In the genomic region with DNA sequence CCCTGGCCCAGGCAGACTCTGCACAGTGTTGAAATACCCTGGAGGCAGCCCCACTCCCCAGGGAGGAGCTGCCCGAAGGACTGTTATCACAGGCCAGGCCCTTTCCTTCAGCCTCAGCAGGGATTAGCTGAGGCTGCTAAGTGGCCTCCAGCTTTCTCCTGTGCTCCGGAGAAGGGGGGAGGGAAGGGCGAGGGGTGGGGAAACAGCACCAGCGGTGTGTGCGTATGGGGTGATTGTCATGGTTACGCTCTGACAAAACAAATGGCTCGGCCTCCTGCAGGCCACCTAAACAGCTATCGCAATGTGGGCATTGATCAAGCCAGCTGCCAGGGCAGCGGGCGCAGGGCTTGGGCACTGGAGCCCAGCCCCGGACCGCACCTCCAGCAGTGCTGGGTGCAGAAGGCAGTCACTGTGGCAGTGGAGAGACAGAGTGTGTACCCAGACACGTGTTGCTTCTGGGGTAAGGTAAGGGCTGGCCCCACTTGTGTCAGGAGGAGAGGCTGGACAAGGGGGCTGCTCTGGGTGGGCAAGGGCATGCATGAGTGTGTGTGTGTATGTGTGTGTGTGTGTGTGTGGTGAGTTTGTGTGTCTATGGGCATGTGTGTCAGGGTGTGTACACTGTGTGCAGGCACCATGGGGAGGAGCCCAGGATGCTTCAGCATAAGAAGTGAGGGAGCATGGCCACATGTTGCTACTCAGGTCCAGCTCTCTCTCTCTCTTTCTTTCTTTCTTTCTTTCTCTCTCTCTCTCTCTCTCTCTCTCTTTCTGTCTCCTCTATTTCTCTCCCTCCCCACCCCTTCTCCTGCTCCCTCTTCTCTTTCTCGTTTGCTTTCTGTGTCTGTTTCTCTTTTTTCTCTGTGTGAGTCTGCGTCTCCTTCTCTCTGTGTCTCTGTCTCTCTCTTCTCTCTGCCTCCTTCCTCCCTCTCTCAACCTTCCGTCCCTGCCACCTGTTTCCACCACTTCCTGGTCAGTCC, we compare ENCODE assay signal across 9 cellular contexts. TPM values are rescaled to one million over a fixed set of nuclear protein-coding genes. Genes with fewer than 3 reads are reported as not detected.
DNase-seq lines count a peak whose midpoint lies in the region; ATAC-seq and TF ChIP-seq lines count a peak whose summit lies in the region.
"Had no signal": no experiment of that assay in that cellular context is flagged by ENCODE, and none has a peak within 500 bp of the region (broad histone marks: within the 10 kb centered on the region; RNA-seq: fewer than 3 reads in every experiment).

A gene with protein sequence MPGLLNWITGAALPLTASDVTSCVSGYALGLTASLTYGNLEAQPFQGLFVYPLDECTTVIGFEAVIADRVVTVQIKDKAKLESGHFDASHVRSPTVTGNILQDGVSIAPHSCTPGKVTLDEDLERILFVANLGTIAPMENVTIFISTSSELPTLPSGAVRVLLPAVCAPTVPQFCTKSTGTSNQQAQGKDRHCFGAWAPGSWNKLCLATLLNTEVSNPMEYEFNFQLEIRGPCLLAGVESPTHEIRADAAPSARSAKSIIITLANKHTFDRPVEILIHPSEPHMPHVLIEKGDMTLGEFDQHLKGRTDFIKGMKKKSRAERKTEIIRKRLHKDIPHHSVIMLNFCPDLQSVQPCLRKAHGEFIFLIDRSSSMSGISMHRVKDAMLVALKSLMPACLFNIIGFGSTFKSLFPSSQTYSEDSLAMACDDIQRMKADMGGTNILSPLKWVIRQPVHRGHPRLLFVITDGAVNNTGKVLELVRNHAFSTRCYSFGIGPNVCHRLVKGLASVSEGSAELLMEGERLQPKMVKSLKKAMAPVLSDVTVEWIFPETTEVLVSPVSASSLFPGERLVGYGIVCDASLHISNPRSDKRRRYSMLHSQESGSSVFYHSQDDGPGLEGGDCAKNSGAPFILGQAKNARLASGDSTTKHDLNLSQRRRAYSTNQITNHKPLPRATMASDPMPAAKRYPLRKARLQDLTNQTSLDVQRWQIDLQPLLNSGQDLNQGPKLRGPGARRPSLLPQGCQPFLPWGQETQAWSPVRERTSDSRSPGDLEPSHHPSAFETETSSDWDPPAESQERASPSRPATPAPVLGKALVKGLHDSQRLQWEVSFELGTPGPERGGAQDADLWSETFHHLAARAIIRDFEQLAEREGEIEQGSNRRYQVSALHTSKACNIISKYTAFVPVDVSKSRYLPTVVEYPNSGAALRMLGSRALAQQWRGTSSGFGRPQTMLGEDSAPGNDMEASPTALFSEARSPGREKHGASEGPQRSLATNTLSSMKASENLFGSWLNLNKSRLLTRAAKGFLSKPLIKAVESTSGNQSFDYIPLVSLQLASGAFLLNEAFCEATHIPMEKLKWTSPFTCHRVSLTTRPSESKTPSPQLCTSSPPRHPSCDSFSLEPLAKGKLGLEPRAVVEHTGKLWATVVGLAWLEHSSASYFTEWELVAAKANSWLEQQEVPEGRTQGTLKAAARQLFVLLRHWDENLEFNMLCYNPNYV (plus strand): TSS at position 252 of the 974 bp plus-strand sequence. CDS start 19,727 bp downstream, outside the sequence.

- no peak for TF ChIP-seq POLR2A in uterus (IDR thresholded peaks at IDR 0.05)

- H3K27me3 ChIP-seq in BLaER1 treated with 17β-estradiol and CSF1 and Interleukin-3, amounts not matched to agents 10 nM and 100 nM: peaks cover 36 to 54% (median 45%) of the 10 kb centered on the region in 11 experiments
- no peaks in the 10 kb centered on the region for H3K27me3 ChIP-seq in uterus

- no peak within 1 kb of the TSS for H3K4me3 ChIP-seq in BLaER1 treated with 17β-estradiol and CSF1 and Interleukin-3, amounts not matched to agents 10 nM and 100 nM
- H3K4me3 ChIP-seq in mesodermal cell (ENCODE audit: extremely low read depth, insufficient read depth, low read length, poor library complexity, severe bottlenecking) (no peak within 1 kb of the TSS), uterus (no peak within 1 kb of the TSS)

- peaks cover 0 to 23% (median 0%) of the 10 kb centered on the region in 11 experiments; a peak in 4 of 22 replicates for H4K20me1 ChIP-seq in BLaER1 treated with 17β-estradiol and CSF1 and Interleukin-3, amounts not matched to agents 10 nM and 100 nM

- peak within 1 kb of the TSS in 10 of 11 experiments; percentile 4 to 45 (median 25); a peak in 14 of 22 replicates for H3K4me2 ChIP-seq in BLaER1 treated with 17β-estradiol and CSF1 and Interleukin-3, amounts not matched to agents 10 nM and 100 nM

- CTCF ChIA-PET in HEK293T (lab: Yijun Ruan, JAX): no interaction called here
- CTCF ChIA-PET in activated CD8-positive, alpha-beta T cell treated with anti-CD3 and anti-CD28 coated beads, Interleukin-2, amount 10 ng/mL, durations not matched to agents 7 days and 5 days (lab: Charles Lee): interaction anchor here (1.6 kb wide), 1 partner anchor 78 kb away, joined by 4 read pairs; no protein-coding TSS in a partner anchor

- ATAC-seq in activated CD8-positive, alpha-beta T cell treated with anti-CD3 and anti-CD28 coated beads, Interleukin-2, amount 10 ng/mL, durations not matched to agents 7 days and 5 days: peak; percentile 28

- DNase-seq in HEK293T (ENCODE audit: extremely low spot score) (peak; percentile 45), SIG-M5 (lab: John Stamatoyannopoulos, UW) (no peak), Ammon's horn (ENCODE audit: low spot score) (no peak), uterus (no peak)
- DNase-seq in activated CD8-positive, alpha-beta T cell treated with anti-CD3 and anti-CD28 coated beads, Interleukin-2, amount 10 ng/mL, durations not matched to agents 7 days and 5 days: no peak
- no peak for DNase-seq in stimulated activated CD4-positive, alpha-beta T cell treated with anti-CD3 and anti-CD28 coated beads, Interleukin-4, amount 100 ng/mL, for 1 hour

- 9 to 14% methylated on average over 14 to 15 of the region's 16 CpGs for WGBS in mesodermal cell (ENCODE audit: insufficient coverage in 2 of 2), 2 experiments

- H3K27ac Mint-ChIP-seq in activated CD8-positive, alpha-beta T cell treated with anti-CD3 and anti-CD28 coated beads, Interleukin-2, amount 10 ng/mL, durations not matched to agents 7 days and 5 days: no peak within 1 kb of the TSS

- peaks cover 48% of the 10 kb centered on the region for H3K27me3 Mint-ChIP-seq in activated CD8-positive, alpha-beta T cell treated with anti-CD3 and anti-CD28 coated beads, Interleukin-2, amount 10 ng/mL, durations not matched to agents 7 days and 5 days (ENCODE audit: low read depth)

- H3K9me3 Mint-ChIP-seq in activated CD8-positive, alpha-beta T cell treated with anti-CD3 and anti-CD28 coated beads, Interleukin-2, amount 10 ng/mL, durations not matched to agents 7 days and 5 days (ENCODE audit: insufficient read depth): no peaks in the 10 kb centered on the region

- H3K27ac ChIP-seq in BLaER1 treated with 17β-estradiol and CSF1 and Interleukin-3, amounts not matched to agents 10 nM and 100 nM: no peak within 1 kb of the TSS
- H3K27ac ChIP-seq in mesodermal cell (ENCODE audit: low read depth, low read length, severe bottlenecking) (peak within 1 kb of the TSS; percentile 36), uterus (no peak within 1 kb of the TSS)

- H3K4me1 Mint-ChIP-seq in activated CD8-positive, alpha-beta T cell treated with anti-CD3 and anti-CD28 coated beads, Interleukin-2, amount 10 ng/mL, durations not matched to agents 7 days and 5 days (ENCODE audit: low read depth): peaks cover 12% of the 10 kb centered on the region

- intact Hi-C loops in uterus (cut with DNase I; ENCODE audit: low total_unique reads): no loop called here

- TF ChIP-seq CTCF in uterus (IDR thresholded peaks at IDR 0.05): no peak

- no peaks in the 10 kb centered on the region for H3K36me3 ChIP-seq in BLaER1 treated with 17β-estradiol and CSF1 and Interleukin-3, amounts not matched to agents 10 nM and 100 nM
- no peaks in the 10 kb centered on the region for H3K36me3 ChIP-seq in mesodermal cell (ENCODE audit: control insufficient read depth, insufficient read depth, low read length)
- H3K36me3 ChIP-seq in uterus: no peaks in the 10 kb centered on the region

- peaks cover under 1 to 7% (median 3%) of the 10 kb centered on the region in 11 experiments; a peak in 14 of 22 replicates for H3K9me3 ChIP-seq in BLaER1 treated with 17β-estradiol and CSF1 and Interleukin-3, amounts not matched to agents 10 nM and 100 nM (replicated peaks in 1 of 11)
- H3K9me3 ChIP-seq in mesodermal cell (ENCODE audit: control insufficient read depth, low read length) (no peaks in the 10 kb centered on the region), uterus (no peaks in the 10 kb centered on the region)

- POLR2A ChIA-PET in HEK293T (lab: Yijun Ruan, JAX): no interaction called here
- POLR2A ChIA-PET in activated CD8-positive, alpha-beta T cell treated with anti-CD3 and anti-CD28 coated beads, Interleukin-2, amount 10 ng/mL, durations not matched to agents 7 days and 5 days (lab: Charles Lee): no interaction called here

- peaks cover 0 to 18% (median 11%) of the 10 kb centered on the region in 10 experiments; a peak in 9 of 20 replicates for H3K4me1 ChIP-seq in BLaER1 treated with 17β-estradiol and CSF1 and Interleukin-3, amounts not matched to agents 10 nM and 100 nM
- H3K4me1 ChIP-seq in mesodermal cell (ENCODE audit: control insufficient read depth, insufficient read depth, low read length, poor library complexity, severe bottlenecking) (peaks cover 17% of the 10 kb centered on the region), uterus (no peaks in the 10 kb centered on the region)

- H3K4me3 Mint-ChIP-seq in activated CD8-positive, alpha-beta T cell treated with anti-CD3 and anti-CD28 coated beads, Interleukin-2, amount 10 ng/mL, durations not matched to agents 7 days and 5 days: peak within 1 kb of the TSS; percentile 29

- no peaks in the 10 kb centered on the region for H3K36me3 Mint-ChIP-seq in activated CD8-positive, alpha-beta T cell treated with anti-CD3 and anti-CD28 coated beads, Interleukin-2, amount 10 ng/mL, durations not matched to agents 7 days and 5 days (ENCODE audit: low read depth)

- no peak within 1 kb of the TSS for H3K9ac ChIP-seq in BLaER1 treated with 17β-estradiol and CSF1 and Interleukin-3, amounts not matched to agents 10 nM and 100 nM

TF ChIP-seq in HEK293T, 16 proteins besides CTCF, POLR2A, EP300 and RAD21 (continues in another document):
- TF ChIP-seq FOXA1 (IDR thresholded peaks at IDR 0.05): no peak
- no peak for TF ChIP-seq ELF4 (IDR thresholded peaks at IDR 0.05)
- TF ChIP-seq SP1 (IDR thresholded peaks at IDR 0.05): no peak
- no peak for TF ChIP-seq NFRKB (IDR thresholded peaks at IDR 0.05)
- TF ChIP-seq BHLHE40 (IDR thresholded peaks at IDR 0.05; ENCODE audit: borderline replicate concordance): no peak
- no peak for TF ChIP-seq TARDBP (IDR thresholded peaks at IDR 0.05)
- no peak for TF ChIP-seq FOXM1 (IDR thresholded peaks at IDR 0.05; ENCODE audit: borderline replicate concordance)
- TF ChIP-seq L3MBTL2 (conservative IDR thresholded peaks at IDR 0.05): no peak
- TF ChIP-seq SUZ12 (IDR thresholded peaks at IDR 0.05): no peak
- TF ChIP-seq CTBP1 (IDR thresholded peaks at IDR 0.05; ENCODE audit: borderline replicate concordance): no peak
- TF ChIP-seq FOXK2 (IDR thresholded peaks at IDR 0.05): no peak

RNA-seq across cellular contexts. Expression of the gene that starts here (rescaled TPM):
- not detected for total RNA-seq in activated CD8-positive, alpha-beta T cell treated with anti-CD3 and anti-CD28 coated beads, Interleukin-2, amount 10 ng/mL, durations not matched to agents 7 days and 5 days
- not detected for polyA plus RNA-seq in mesodermal cell (2013, experiment 1 of 2)
- 0.10 TPM for polyA plus RNA-seq in mesodermal cell (2013, experiment 2 of 2)
- total RNA-seq in uterus: under 1 TPM in 1 of 4 donors, not detected in 3; 0.69 TPM
- total RNA-seq: G401 had no signal

Comparison
In these comparisons a context has a peak if more than half of its experiments do, and no peak if none do; other contexts are left out.
1. Peak in ATAC-seq in activated CD8-positive, alpha-beta T cell treated with anti-CD3 and anti-CD28 coated beads, Interleukin-2, amount 10 ng/mL, durations not matched to agents 7 days and 5 days; RNA of the gene not detected or under 1 TPM.